1 cellular context compared by ENCODE assay signal in the genomic region with DNA sequence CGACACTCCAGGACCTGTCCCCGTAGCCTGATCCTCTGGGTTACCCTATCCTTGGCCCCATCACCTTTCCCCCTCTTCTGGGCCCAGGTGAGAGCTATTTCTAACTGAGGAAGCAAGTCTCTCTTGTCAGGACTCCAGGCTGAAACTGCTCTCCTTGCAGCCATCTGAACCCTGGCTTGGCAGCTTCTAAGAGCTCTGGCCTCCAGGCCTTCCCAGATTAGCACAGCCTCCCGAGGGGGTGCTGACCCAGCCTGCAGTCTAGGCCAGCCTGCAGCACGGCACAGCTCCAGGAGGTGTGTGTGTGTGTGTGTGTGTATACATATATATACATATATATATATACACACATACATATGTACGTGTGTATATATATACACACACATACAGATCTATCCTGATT.
TF ChIP-seq lines count a peak whose summit lies in the region.

No MANE protein-coding gene starts in this region.

TF ChIP-seq in GM23338, 12 proteins besides CTCF, POLR2A, EP300 and RAD21 (continued from another document):
- no peak for TF ChIP-seq ZNF462 (CRISPR knock-in tag; IDR thresholded peaks at IDR 0.05)
- no peak for TF ChIP-seq ZNF114 (CRISPR knock-in tag; IDR thresholded peaks at IDR 0.05)
- TF ChIP-seq EZH2phosphoT487 (IDR thresholded peaks at IDR 0.05; ENCODE audit: unreplicated experiment) = no peak
- TF ChIP-seq STAT1 (IDR thresholded peaks at IDR 0.05; ENCODE audit: unreplicated experiment) = no peak
- TF ChIP-seq EZH2 (IDR thresholded peaks at IDR 0.05; ENCODE audit: low read depth, unreplicated experiment) = no peak
- TF ChIP-seq CREB1 (CRISPR knock-in tag; IDR thresholded peaks at IDR 0.05; ENCODE audit: low read depth) = no peak
TF ChIP-seq in GM23338: peak in this region for 0.
